Comparison of ENCODE assay signal across 8 cellular contexts in the genomic region with DNA sequence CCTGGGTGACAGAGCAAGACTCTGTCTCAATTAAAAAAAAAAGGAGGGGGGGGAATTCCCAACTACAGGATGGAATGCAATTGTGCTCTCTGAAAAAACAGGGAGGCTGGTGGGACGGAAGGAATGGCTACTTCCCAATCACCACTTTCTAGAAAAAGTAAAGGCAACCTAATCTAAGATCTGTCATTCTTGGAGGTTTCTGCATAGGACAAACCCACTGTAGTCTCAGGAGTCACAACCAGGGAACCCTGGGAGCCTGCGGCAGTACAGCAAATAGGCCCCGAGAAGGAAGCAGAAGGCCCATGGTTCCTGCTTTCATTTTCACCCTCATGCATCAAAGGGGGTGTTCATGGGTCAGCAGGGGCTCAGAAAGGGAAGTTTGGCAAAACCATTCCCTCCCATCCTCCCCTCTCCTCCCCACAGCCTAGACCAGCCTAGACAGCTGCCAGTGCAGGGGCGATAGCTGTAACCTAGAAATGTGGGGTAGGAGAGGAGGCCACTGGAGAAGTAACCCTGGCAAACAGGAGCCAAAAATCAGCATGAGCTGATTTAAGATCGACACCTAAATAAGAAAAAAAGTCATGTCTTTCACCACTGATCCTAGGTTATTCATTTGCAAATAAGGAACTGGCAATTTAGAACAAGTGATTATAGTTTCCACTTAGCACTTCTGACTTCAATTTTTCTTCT. TPM values are rescaled to one million over a fixed set of nuclear protein-coding genes. Genes with fewer than 3 reads are reported as not detected.
DNase-seq lines count a peak whose midpoint lies in the region; ATAC-seq, FAIRE-seq and TF ChIP-seq lines count a peak whose summit lies in the region.

No MANE protein-coding gene starts in this region.

- intact Hi-C loops in adrenal gland (cut with DNase I) = no loop called here
- intact Hi-C loops in mammary epithelial cell (cut with micrococcal nuclease) = no loop called here

- H2AFZ ChIP-seq in mammary epithelial cell (ENCODE audit: low read depth, low read length) = no peak overlapping the region

- H3K9me3 ChIP-seq in BLaER1 treated with 17β-estradiol and CSF1 and Interleukin-3, amounts not matched to agents 10 nM and 100 nM (replicated peaks in 1 of 11) = peaks cover 19 to 36% (median 30%) of the 10 kb centered on the region in 11 experiments
- H3K9me3 ChIP-seq in adrenal gland (replicated peaks in 1 of 3) = no peaks in the 10 kb centered on the region
- H3K9me3 ChIP-seq in mammary epithelial cell (replicated peaks; ENCODE audit: insufficient read depth, low read length) = no peaks in the 10 kb centered on the region

- H3K4me2 ChIP-seq in BLaER1 treated with 17β-estradiol and CSF1 and Interleukin-3, amounts not matched to agents 10 nM and 100 nM = peak overlapping the region; percentile 46 to 82 (median 64)
- no peak overlapping the region for H3K4me2 ChIP-seq in mammary epithelial cell (ENCODE audit: insufficient read depth, low read depth, low read length)

- peak overlapping the region in 1 of 10 experiments; percentile 27; a peak in 2 of 20 replicates for H3K4me3 ChIP-seq in BLaER1 treated with 17β-estradiol and CSF1 and Interleukin-3, amounts not matched to agents 10 nM and 100 nM
- no peak overlapping the region for H3K4me3 ChIP-seq in adrenal gland
- H3K4me3 ChIP-seq in mammary epithelial cell (replicated peaks in 1 of 3; ENCODE audit: insufficient read depth in 1 of 3, low read depth in 2 of 3, low read length in 3 of 3) = no peak overlapping the region

- H3K27me3 ChIP-seq in BLaER1 treated with 17β-estradiol and CSF1 and Interleukin-3, amounts not matched to agents 10 nM and 100 nM = no peaks in the 10 kb centered on the region
- H3K27me3 ChIP-seq in adrenal gland (no peaks in the 10 kb centered on the region), mammary epithelial cell (ENCODE audit: insufficient read depth, low read length) (no peaks in the 10 kb centered on the region)

- peaks cover 30 to 49% (median 43%) of the 10 kb centered on the region in 10 experiments for H3K4me1 ChIP-seq in BLaER1 treated with 17β-estradiol and CSF1 and Interleukin-3, amounts not matched to agents 10 nM and 100 nM
- H3K4me1 ChIP-seq in adrenal gland (replicated peaks in 1 of 2) (no peaks in the 10 kb centered on the region), mammary epithelial cell (ENCODE audit: insufficient read depth, low read length) (no peaks in the 10 kb centered on the region)

- no peaks in the 10 kb centered on the region for H3K79me2 ChIP-seq in mammary epithelial cell (ENCODE audit: insufficient read depth, low read length)

- WGBS in adrenal gland, 4 donors = 65 to 70% (median 66%) methylated on average over 5 of the region's 5 CpGs
- WGBS in mammary epithelial cell (ENCODE audit: low coverage, missing lambda C conversion rate) = 96% methylated on average over 5 of the region's 5 CpGs

- in situ Hi-C loops in mammary epithelial cell (cut with MboI; ENCODE audit: low sequenced_read_pairs in 2 of 2) = no loop called here

- TF ChIP-seq CTCF in adrenal gland (IDR thresholded peaks at IDR 0.05) (no peak), D721Med (IDR thresholded peaks at IDR 0.05; ENCODE audit: insufficient read depth, missing control alignments) (no peak), mammary epithelial cell (conservative IDR thresholded peaks at IDR 0.05 in 1 of 2, IDR thresholded peaks at IDR 0.05 in 1 of 2; ENCODE audit: extremely low read depth in 1 of 2, insufficient read depth in 1 of 2, low read depth in 1 of 2, low read length in 2 of 2) (no peak)

- BruUV-seq in mammary epithelial cell (replicated peaks; lab: Mats Ljungman, UMichigan) = no TSS peak

- CTCF ChIA-PET in mammary epithelial cell (lab: Charles Lee; ENCODE audit: low non-redundant PET) = no interaction called here

- H3K36me3 ChIP-seq in BLaER1 treated with 17β-estradiol and CSF1 and Interleukin-3, amounts not matched to agents 10 nM and 100 nM = peaks cover 0 to 5% (median 0%) of the 10 kb centered on the region in 11 experiments; a peak in 1 of 22 replicates
- H3K36me3 ChIP-seq in adrenal gland (replicated peaks in 1 of 2) = no peaks in the 10 kb centered on the region
- H3K36me3 ChIP-seq in mammary epithelial cell (ENCODE audit: insufficient read depth, low read length) = no peaks in the 10 kb centered on the region

- no peak for TF ChIP-seq POLR2A in adrenal gland (IDR thresholded peaks at IDR 0.05)

- FAIRE-seq in D721Med (lab: Jason Lieb, UNC) = no peak

- DNase-seq in adrenal gland (peak; percentile 14 to 57 (median 29)), putamen (ENCODE audit: low spot score) (peak; percentile 43), NCI-H2196 treated with DMSO at 0.1 percent for 48 hours (lab: John Stamatoyannopoulos, UW; ENCODE audit: unreplicated experiment) (no peak), D721Med (ENCODE audit: insufficient read length, low spot score) (no peak), mammary epithelial cell (no peak)

- ATAC-seq in GM19372 (IDR thresholded peaks at IDR 0.05; ENCODE audit: low read depth, unreplicated experiment) = peak; percentile 58
- peak; percentile 74 for ATAC-seq in HG03442 (IDR thresholded peaks at IDR 0.05; ENCODE audit: unreplicated experiment)

- H4K20me1 ChIP-seq in BLaER1 treated with 17β-estradiol and CSF1 and Interleukin-3, amounts not matched to agents 10 nM and 100 nM = no peaks in the 10 kb centered on the region
- H4K20me1 ChIP-seq in mammary epithelial cell (ENCODE audit: insufficient read depth, low read length) = no peaks in the 10 kb centered on the region

- peak overlapping the region in 9 of 11 experiments; percentile 23 to 64 (median 56); a peak in 15 of 22 replicates for H3K9ac ChIP-seq in BLaER1 treated with 17β-estradiol and CSF1 and Interleukin-3, amounts not matched to agents 10 nM and 100 nM
- H3K9ac ChIP-seq in mammary epithelial cell (ENCODE audit: insufficient read depth, low read length) = no peak overlapping the region

- H3K27ac ChIP-seq in BLaER1 treated with 17β-estradiol and CSF1 and Interleukin-3, amounts not matched to agents 10 nM and 100 nM = peak overlapping the region; percentile 34 to 77 (median 55); a peak in 20 of 22 replicates
- H3K27ac ChIP-seq in adrenal gland (peak overlapping the region in 1 of 5 donors; percentile 10), mammary epithelial cell (ENCODE audit: insufficient read depth, low read depth, low read length) (no peak overlapping the region)

- dilution Hi-C loops in mammary epithelial cell (cut with HindIII; ENCODE audit: low sequenced_read_pairs) = no loop called here

RNA-seq across cellular contexts. Expression of a gene that starts 48.0 kb away (rescaled TPM):
- total RNA-seq in adrenal gland (1 to 10 TPM in 2 of 8 donors, under 1 TPM in 5, not detected in 1; 0.37 to 2.4 (median 0.69) TPM), mammary epithelial cell (10 to 100 TPM in 1 of 2 donors, 1 to 10 TPM in 1; 9.7 to 20.7 TPM)
- polyA plus RNA-seq in adrenal gland (1 to 10 TPM in 2 of 3 donors, under 1 TPM in 1; 0.29 to 1.4 (median 1.0) TPM), mammary epithelial cell (11.5 TPM)
- 16.4 TPM for polyA minus RNA-seq in mammary epithelial cell

Comparison
In these comparisons a context has a peak if more than half of its experiments do, and no peak if none do; other contexts are left out.
1. DNase-seq: peak in adrenal gland (7 of 7) and putamen (single experiment); none in NCI-H2196 treated with DMSO at 0.1 percent for 48 hours (single experiment), D721Med (single experiment) and mammary epithelial cell (single experiment).